Comparison of ENCODE assay signal across 9 cellular contexts in the genomic region with DNA sequence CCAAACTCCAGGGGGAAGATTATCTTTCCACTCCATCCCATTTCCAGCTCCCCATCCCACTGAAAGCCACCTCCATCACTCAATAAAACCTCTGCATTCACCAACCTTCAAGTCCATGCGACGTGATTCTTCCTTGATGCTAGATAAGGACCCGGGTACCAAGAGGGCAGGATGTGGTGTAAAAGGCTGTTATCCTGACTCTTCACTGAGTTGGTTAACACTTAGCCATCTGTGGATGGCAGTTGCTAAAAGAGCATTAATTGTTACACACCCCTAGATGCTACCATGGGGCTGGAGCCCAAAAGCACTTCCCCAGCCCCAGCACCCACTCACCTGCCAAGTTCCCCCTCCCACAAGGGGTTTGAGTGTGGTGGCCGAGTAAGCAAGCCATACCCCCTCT. TPM values are rescaled to one million over a fixed set of nuclear protein-coding genes. Genes with fewer than 3 reads are reported as not detected.
"Had no signal": no experiment of that assay in that cellular context is flagged by ENCODE, and none has a peak within 500 bp of the region (broad histone marks: within the 10 kb centered on the region; RNA-seq: fewer than 3 reads in every experiment).

No MANE protein-coding gene starts in this region.

- FAIRE-seq: HepG2, HTR-8/SVneo, K562 had no signal

- ATAC-seq: HepG2, K562 had no signal

- H3K4me3 ChIP-seq: K562 had no signal

- DNase-seq: IMR-90, KBM-7, KG1 had no signal

RNA-seq across cellular contexts. Expression of a gene that starts 53.4 kb away (rescaled TPM):
- total RNA-seq: HT-29, HT1080, IMR-90, K562 had no signal
- polyA plus RNA-seq: IgD-negative memory B cell, IMR-90, K562 had no signal
